Comparison of ENCODE assay signal across 8 cellular contexts in genomic region chr6:31462964-31463940, GRCh38. TPM values are rescaled to one million over a fixed set of nuclear protein-coding genes. Genes with fewer than 3 reads are reported as not detected.
DNase-seq lines count a peak whose midpoint lies in the region; ATAC-seq and TF ChIP-seq lines count a peak whose summit lies in the region.

No MANE protein-coding gene starts in this region.

- DNase-seq in COR-L47 (lab: John Stamatoyannopoulos, UW), result peak; percentile 55
- peak; percentile 86 for DNase-seq in SKM-1 (lab: John Stamatoyannopoulos, UW; ENCODE audit: unreplicated experiment)
- peak; percentile 90 to 98 (median 93) for DNase-seq in adrenal gland
- peak; percentile 88 for DNase-seq in left cardiac atrium
- peak; percentile 88 for DNase-seq in pons (ENCODE audit: low spot score)
- peak; percentile 88 to 92 for DNase-seq in tibial artery

- WGBS in adrenal gland, 4 donors, result 12 to 17% (median 15%) methylated on average over 23 to 29 of the region's 29 CpGs

- H3K27me3 ChIP-seq in HUES6 (ENCODE audit: control insufficient read depth, insufficient read depth, low read length) (peaks cover 19% of the 10 kb centered on the region), adrenal gland (no peaks in the 10 kb centered on the region), tibial artery (no peaks in the 10 kb centered on the region)

- H3K36me3 ChIP-seq in HUES6 (ENCODE audit: control insufficient read depth, insufficient read depth, low read length) (no peaks in the 10 kb centered on the region), adrenal gland (replicated peaks in 1 of 2) (no peaks in the 10 kb centered on the region), tibial artery (no peaks in the 10 kb centered on the region)

- H3K27ac ChIP-seq in HUES6 (ENCODE audit: low read depth, low read length) (no peak overlapping the region), adrenal gland (peak overlapping the region in 2 of 5 donors; percentile 70 to 72), tibial artery (peak overlapping the region; percentile 39 to 63)

- ATAC-seq in GM21360 (IDR thresholded peaks at IDR 0.05; ENCODE audit: unreplicated experiment) (peak; percentile 83), left cardiac atrium (peak; percentile 98)

- intact Hi-C loops in adrenal gland (cut with DNase I) (no loop called here), left cardiac atrium (cut with DNase I) (no loop called here), tibial artery (cut with DNase I; ENCODE audit: low total_unique reads) (no loop called here)

- peak; percentile 77 to 85 for TF ChIP-seq POLR2A in adrenal gland (IDR thresholded peaks at IDR 0.05)

- no peaks in the 10 kb centered on the region for H3K9me3 ChIP-seq in HUES6 (ENCODE audit: control insufficient read depth, insufficient read depth, low read depth, low read length)
- H3K9me3 ChIP-seq in adrenal gland (replicated peaks in 1 of 3), result no peaks in the 10 kb centered on the region
- H3K9me3 ChIP-seq in tibial artery, result no peaks in the 10 kb centered on the region

- H3K4me3 ChIP-seq in HUES6 (ENCODE audit: low read depth, low read length), result peak overlapping the region; percentile 53
- H3K4me3 ChIP-seq in adrenal gland, result peak overlapping the region in 3 of 4 donors; percentile 18 to 78 (median 71)
- H3K4me3 ChIP-seq in tibial artery, result peak overlapping the region; percentile 44 to 46

- TF ChIP-seq CTCF in adrenal gland (IDR thresholded peaks at IDR 0.05) (no peak), tibial artery (IDR thresholded peaks at IDR 0.05) (no peak)

- H3K4me1 ChIP-seq in HUES6 (ENCODE audit: control insufficient read depth, insufficient read depth, low read length) (peaks cover 7% of the 10 kb centered on the region), adrenal gland (replicated peaks in 1 of 2) (peaks cover 18 to 19% of the 10 kb centered on the region in 2 donors), tibial artery (peaks cover 0 to 11% (median 8%) of the 10 kb centered on the region in 4 donors)

- H3K9ac ChIP-seq in HUES6 (ENCODE audit: low read length), result no peak overlapping the region

RNA-seq across cellular contexts. Expression of gene MICB, which starts 34.7 kb away (rescaled TPM):
- total RNA-seq in adrenal gland (1 to 10 TPM; 1.4 to 3.3 (median 3.0) TPM), left cardiac atrium (1 to 10 TPM; 2.1 to 2.2 TPM)
- polyA plus RNA-seq in adrenal gland, result 1 to 10 TPM in 2 of 3 donors, under 1 TPM in 1; 0.57 to 3.0 (median 2.7) TPM

RNA-seq across cellular contexts. Expression of gene MICA, which starts 59.9 kb away (rescaled TPM):
- total RNA-seq in adrenal gland (10 to 100 TPM; 12.2 to 43.4 (median 26.7) TPM), left cardiac atrium (10 to 100 TPM; 10.0 to 11.3 TPM)
- polyA plus RNA-seq in adrenal gland, result 10 to 100 TPM; 36.0 to 66.0 (median 45.6) TPM
